In genomic region chr11:14826580-14826979, GRCh38 we compare ENCODE assay signal across 24 cellular contexts.
"Had no signal": no experiment of that assay in that cellular context is flagged by ENCODE, and none has a peak within 500 bp of the region (broad histone marks: within the 10 kb centered on the region; RNA-seq: fewer than 3 reads in every experiment).

No MANE protein-coding gene starts in this region.

- H3K27ac Mint-ChIP-seq: activated naive CD4-positive, alpha-beta T cell treated with anti-CD3 and anti-CD28 coated beads for 36 hours; activated naive CD8-positive, alpha-beta T cell treated with anti-CD3 and anti-CD28 coated beads, Interleukin-2, amount 10 ng/mL, durations not matched to agents 7 days and 5 days; T-helper 1 cell treated with Interleukin-12 subunit alpha and Interleukin-12 subunit beta and Interleukin-4 antibody, amounts not matched to agents 30 μg/mL and 1 μg/mL, for 36 hours; WTC11 had no signal

- H3K27ac ChIP-seq: adrenal gland, SJSA1 had no signal

- DNase-seq: activated CD4-positive, alpha-beta T cell treated with anti-CD3 and anti-CD28 coated beads for 48 hours; activated CD4-positive, alpha-beta T cell treated with anti-CD3 and anti-CD28 coated beads, Interleukin-2, amount 50 U/mL, for 4 hours; activated CD4-positive, CD25-positive, alpha-beta regulatory T cell treated with anti-CD3 and anti-CD28 coated beads, Interleukin-2, amount 50 U/mL, for 72 hours; activated gamma-delta T cell; activated naive CD4-positive, alpha-beta T cell treated with anti-CD3 and anti-CD28 coated beads for 36 hours; activated naive CD8-positive, alpha-beta T cell treated with anti-CD3 and anti-CD28 coated beads, Interleukin-2, amount 10 ng/mL, durations not matched to agents 7 days and 5 days; adrenal gland; anterior cingulate cortex; Karpas-422; MM.1S; NCI-H1105; NCI-H1436; NCI-H187; NCI-H2081; NCI-H524; PC-3; SHP77; SW 1271; T-helper 9 cell had no signal

- H3K27me3 Mint-ChIP-seq: activated naive CD8-positive, alpha-beta T cell treated with anti-CD3 and anti-CD28 coated beads, Interleukin-2, amount 10 ng/mL, durations not matched to agents 7 days and 5 days had no signal

- ATAC-seq: K562, PC-3, SK-N-SH treated with all-trans-retinoic acid at 6 μM for 48 hours, WTC11 had no signal

- H3K9me3 ChIP-seq: adrenal gland, SJSA1 had no signal

- H3K36me3 ChIP-seq: adrenal gland, SJSA1 had no signal

- H3K27me3 ChIP-seq: adrenal gland, SJSA1 had no signal

- H3K4me1 Mint-ChIP-seq: WTC11 had no signal

- H3K4me3 ChIP-seq: adrenal gland, K562, SJSA1 had no signal

- H3K4me1 ChIP-seq: adrenal gland, SJSA1 had no signal

- H3K4me3 Mint-ChIP-seq: activated naive CD4-positive, alpha-beta T cell treated with anti-CD3 and anti-CD28 coated beads for 36 hours; activated naive CD8-positive, alpha-beta T cell treated with anti-CD3 and anti-CD28 coated beads, Interleukin-2, amount 10 ng/mL, durations not matched to agents 7 days and 5 days; T-helper 1 cell treated with Interleukin-12 subunit alpha and Interleukin-12 subunit beta and Interleukin-4 antibody, amounts not matched to agents 30 μg/mL and 1 μg/mL, for 36 hours; WTC11 had no signal
